8 cellular contexts compared by ENCODE assay signal in genomic region chrX:21374163-21374993, GRCh38. TPM values are rescaled to one million over a fixed set of nuclear protein-coding genes. Genes with fewer than 3 reads are reported as not detected.
DNase-seq lines count a peak whose midpoint lies in the region; ATAC-seq and TF ChIP-seq lines count a peak whose summit lies in the region.

Gene CNKSR2, plus strand, starts transcription at chrX:21374418. Its CDS starts 480 bp downstream, at chrX:21374898.

- no peaks in the 10 kb centered on the region for H3K9me3 ChIP-seq in OCI-LY1 (ENCODE audit: low read length)

- peaks cover 23% of the 10 kb centered on the region for H3K4me1 ChIP-seq in OCI-LY1 (ENCODE audit: insufficient read depth, low read length, severe bottlenecking)
- H3K4me1 ChIP-seq in urinary bladder (ENCODE audit: insufficient read depth): no peaks in the 10 kb centered on the region

- ATAC-seq in GM19351 (IDR thresholded peaks at IDR 0.05; ENCODE audit: unreplicated experiment) (peak; percentile 69), HG03521 (IDR thresholded peaks at IDR 0.05; ENCODE audit: unreplicated experiment) (peak; percentile 56)
- peak; percentile 78 for ATAC-seq in activated T-helper 17 cell treated with anti-CD3 and anti-CD28 coated beads, Interleukin-2, amount 50 U/mL, for 72 hours (replicated peaks)

- H3K9me3 Mint-ChIP-seq in activated T-helper 17 cell treated with anti-CD3 and anti-CD28 coated beads, Interleukin-2, amount 50 U/mL, for 72 hours: no peaks in the 10 kb centered on the region

- no peaks in the 10 kb centered on the region for H3K4me1 Mint-ChIP-seq in activated T-helper 17 cell treated with anti-CD3 and anti-CD28 coated beads, Interleukin-2, amount 50 U/mL, for 72 hours

- peak within 1 kb of the TSS; percentile 79 for H3K9ac ChIP-seq in OCI-LY1 (ENCODE audit: low read length)

- no peaks in the 10 kb centered on the region for H3F3A ChIP-seq in OCI-LY1 (ENCODE audit: insufficient read depth, low read length)

- H3K27me3 ChIP-seq in OCI-LY1 (ENCODE audit: insufficient read depth, low read length): no peaks in the 10 kb centered on the region

- H3K27ac ChIP-seq in OCI-LY1 (ENCODE audit: low read depth, low read length, poor library complexity, severe bottlenecking) (peak within 1 kb of the TSS; percentile 57), urinary bladder (ENCODE audit: low read depth) (no peak within 1 kb of the TSS)

- no peak within 1 kb of the TSS for H2AFZ ChIP-seq in OCI-LY1 (ENCODE audit: low read length)

- H3K4me2 ChIP-seq in OCI-LY1 (ENCODE audit: low read length): peak within 1 kb of the TSS; percentile 75

- no peaks in the 10 kb centered on the region for H3K36me3 Mint-ChIP-seq in activated T-helper 17 cell treated with anti-CD3 and anti-CD28 coated beads, Interleukin-2, amount 50 U/mL, for 72 hours (ENCODE audit: low read depth)

- H3K9me2 ChIP-seq in OCI-LY1 (ENCODE audit: low read depth, low read length): no peaks in the 10 kb centered on the region

- DNase-seq in C1 segment of cervical spinal cord (lab: John Stamatoyannopoulos, UW) (peak in 9 of 14 donors; percentile 2 to 74 (median 44)), germinal center (ENCODE audit: low spot score) (peak; percentile 81), posterior cingulate gyrus (peak in 9 of 10 donors; percentile 38 to 94 (median 58))

- H3K27me3 Mint-ChIP-seq in activated T-helper 17 cell treated with anti-CD3 and anti-CD28 coated beads, Interleukin-2, amount 50 U/mL, for 72 hours: no peaks in the 10 kb centered on the region

- peak within 1 kb of the TSS; percentile 84 for H3K4me3 ChIP-seq in OCI-LY1 (ENCODE audit: low read depth, low read length, poor library complexity, severe bottlenecking)
- H3K4me3 ChIP-seq in urinary bladder (ENCODE audit: low read depth, low read length): peak within 1 kb of the TSS; percentile 57

- TF ChIP-seq CTCF in OCI-LY1 (IDR thresholded peaks at IDR 0.05; ENCODE audit: low read length): no peak

- peak within 1 kb of the TSS; percentile 78 for H3K4me3 Mint-ChIP-seq in activated T-helper 17 cell treated with anti-CD3 and anti-CD28 coated beads, Interleukin-2, amount 50 U/mL, for 72 hours

- 1% methylated on average over 87 of the region's 94 CpGs for WGBS in urinary bladder

- H3K36me3 ChIP-seq in OCI-LY1 (ENCODE audit: insufficient read depth, low read length) (no peaks in the 10 kb centered on the region), urinary bladder (ENCODE audit: insufficient read depth) (no peaks in the 10 kb centered on the region)

- 0 out of 2 replicates have a peak, but pooled peaks cover 4% of the 10 kb centered on the region for H3K79me2 ChIP-seq in OCI-LY1 (ENCODE audit: insufficient read depth, low read length)

- no peaks in the 10 kb centered on the region for H4K20me1 ChIP-seq in OCI-LY1 (ENCODE audit: insufficient read depth, low read length)

- H3K27ac Mint-ChIP-seq in activated T-helper 17 cell treated with anti-CD3 and anti-CD28 coated beads, Interleukin-2, amount 50 U/mL, for 72 hours: no peak within 1 kb of the TSS

- intact Hi-C loops in posterior cingulate gyrus (cut with DNase I): no loop called here

RNA-seq across cellular contexts. Expression of gene CNKSR2, which starts in this region (rescaled TPM):
- 1 to 10 TPM; 3.2 TPM for total RNA-seq in activated T-helper 17 cell treated with anti-CD3 and anti-CD28 coated beads, Interleukin-2, amount 50 U/mL, for 72 hours
- 16.1 TPM for total RNA-seq in urinary bladder
- 1.2 TPM for polyA plus RNA-seq in urinary bladder
